In genomic region chr19:4089400-4089908, GRCh38 we compare ENCODE assay signal across 9 cellular contexts. TPM values are rescaled to one million over a fixed set of nuclear protein-coding genes. Genes with fewer than 3 reads are reported as not detected.
DNase-seq lines count a peak whose midpoint lies in the region; ATAC-seq and TF ChIP-seq lines count a peak whose summit lies in the region.
"Had no signal": no experiment of that assay in that cellular context is flagged by ENCODE, and none has a peak within 500 bp of the region (broad histone marks: within the 10 kb centered on the region; RNA-seq: fewer than 3 reads in every experiment).

No MANE protein-coding gene starts in this region.

- no peaks in the 10 kb centered on the region for H3K27me3 Mint-ChIP-seq in CD8-positive, alpha-beta T cell (ENCODE audit: low read depth)
- H3K27me3 Mint-ChIP-seq in nephron progenitor cell (ENCODE audit: low read depth, poor library complexity) = no peaks in the 10 kb centered on the region

- H2AFZ ChIP-seq in MM.1S (ENCODE audit: low read length) = no peak overlapping the region

- peak overlapping the region; percentile 94 for H3K27ac Mint-ChIP-seq in CD8-positive, alpha-beta T cell
- peak overlapping the region; percentile 64 for H3K27ac Mint-ChIP-seq in nephron progenitor cell

- peaks cover 46% of the 10 kb centered on the region for H3K4me1 ChIP-seq in CD8-positive, alpha-beta T cell (ENCODE audit: insufficient read depth, low read length)
- H3K4me1 ChIP-seq in MM.1S (ENCODE audit: low read length) = no peaks in the 10 kb centered on the region

- H3K9ac ChIP-seq in MM.1S (ENCODE audit: low read length) = no peak overlapping the region

- POLR2A ChIA-PET in CD8-positive, alpha-beta T cell (lab: Charles Lee) = interaction anchor here (0.5 to 4.1 kb wide), 8 partner anchors 10 to 104 kb away, joined by 3 to 35 read pairs (median 5); partner anchors contain the start of genes EEF2 and ZBTB7A

- no peaks in the 10 kb centered on the region for H3F3A ChIP-seq in MM.1S (ENCODE audit: insufficient read depth, low read length)

- H3K27me3 ChIP-seq in CD8-positive, alpha-beta T cell (ENCODE audit: insufficient read depth, low read length) = no peaks in the 10 kb centered on the region
- H3K27me3 ChIP-seq in MM.1S (replicated peaks; ENCODE audit: insufficient read depth, low read length) = no peaks in the 10 kb centered on the region

- no peaks in the 10 kb centered on the region for H3K9me2 ChIP-seq in MM.1S (replicated peaks; ENCODE audit: insufficient read depth, low read length)

- no peaks in the 10 kb centered on the region for H3K9me3 ChIP-seq in CD8-positive, alpha-beta T cell (ENCODE audit: low read length)
- no peaks in the 10 kb centered on the region for H3K9me3 ChIP-seq in MM.1S (replicated peaks; ENCODE audit: insufficient read depth, low read length)

- ATAC-seq in CD8-positive, alpha-beta T cell = peak; percentile 38
- ATAC-seq in GM18498 (IDR thresholded peaks at IDR 0.05; ENCODE audit: unreplicated experiment) (no peak), HG03045 (IDR thresholded peaks at IDR 0.05; ENCODE audit: unreplicated experiment) (no peak), HG02571 (IDR thresholded peaks at IDR 0.05; ENCODE audit: unreplicated experiment) (no peak)

- H3K9me3 Mint-ChIP-seq in CD8-positive, alpha-beta T cell = no peaks in the 10 kb centered on the region
- no peaks in the 10 kb centered on the region for H3K9me3 Mint-ChIP-seq in nephron progenitor cell

- H4K20me1 ChIP-seq in MM.1S (ENCODE audit: insufficient read depth, low read length) = no peaks in the 10 kb centered on the region

- no peak for TF ChIP-seq CTCF in CD8-positive, alpha-beta T cell (IDR thresholded peaks at IDR 0.05)
- TF ChIP-seq CTCF in nephron progenitor cell (IDR thresholded peaks at IDR 0.05) (no peak), MM.1S (IDR thresholded peaks at IDR 0.05; ENCODE audit: low read length) (no peak)

- no peak overlapping the region for H3K4me2 ChIP-seq in MM.1S (ENCODE audit: low read depth, low read length)

- H3K36me3 Mint-ChIP-seq in CD8-positive, alpha-beta T cell = peaks cover 8% of the 10 kb centered on the region
- peaks cover 8% of the 10 kb centered on the region for H3K36me3 Mint-ChIP-seq in nephron progenitor cell (ENCODE audit: low read depth)

- intact Hi-C loops in CD8-positive, alpha-beta T cell (cut with DNase I, micrococcal nuclease) = loop anchor here (1.0 to 5.0 kb wide), 5 partner anchors 15 to 48 kb away; partner anchors contain the start of gene ZBTB7A (in 2 of the 2)

- CTCF ChIA-PET in CD8-positive, alpha-beta T cell (lab: Charles Lee) = interaction anchor here (1.0 to 2.4 kb wide), 4 partner anchors 12 to 50 kb away, joined by 3 to 14 read pairs (median 4); no protein-coding TSS in a partner anchor

- H3K79me2 ChIP-seq in MM.1S (ENCODE audit: low read length) = no peaks in the 10 kb centered on the region

- H3K4me1 Mint-ChIP-seq in CD8-positive, alpha-beta T cell (ENCODE audit: low read depth) = peaks cover 44% of the 10 kb centered on the region
- H3K4me1 Mint-ChIP-seq in nephron progenitor cell = peaks cover 8% of the 10 kb centered on the region

- peak overlapping the region; percentile 66 for H3K4me3 Mint-ChIP-seq in CD8-positive, alpha-beta T cell
- H3K4me3 Mint-ChIP-seq in nephron progenitor cell = no peak overlapping the region

- peak overlapping the region; percentile 41 for H3K27ac ChIP-seq in CD8-positive, alpha-beta T cell (ENCODE audit: low read depth, low read length)
- no peak overlapping the region for H3K27ac ChIP-seq in MM.1S (ENCODE audit: low read length)

- DNase-seq in CD8-positive, alpha-beta T cell = peak in 6 of 7 experiments; percentile 35 to 70 (median 46)
- DNase-seq in HUDEP-2 (lab: John Stamatoyannopoulos, UW; ENCODE audit: unreplicated experiment in 76 of 76) = peak in 73 of 76 experiments; percentile 30 to 89 (median 69)
- DNase-seq in activated effector memory CD4-positive, alpha-beta T cell treated with anti-CD3 and anti-CD28 coated beads, Interleukin-2, amount 50 U/mL, for 16 hours = peak; percentile 82
- DNase-seq in nephron progenitor cell = no peak
- DNase-seq in MM.1S = no peak
- DNase-seq: IMR-90 had no signal

- H3K4me3 ChIP-seq in CD8-positive, alpha-beta T cell (ENCODE audit: low read depth, low read length) = no peak overlapping the region
- no peak overlapping the region for H3K4me3 ChIP-seq in MM.1S (ENCODE audit: low read length)

- no peaks in the 10 kb centered on the region for H3K36me3 ChIP-seq in CD8-positive, alpha-beta T cell (ENCODE audit: insufficient read depth, low read length)
- H3K36me3 ChIP-seq in MM.1S (replicated peaks; ENCODE audit: insufficient read depth, low read length) = no peaks in the 10 kb centered on the region

RNA-seq across cellular contexts. Expression of gene ZBTB7A, which starts 22.8 kb away (rescaled TPM):
- total RNA-seq in CD8-positive, alpha-beta T cell = 10 to 100 TPM; 58.2 to 64.5 TPM

RNA-seq across cellular contexts. Expression of gene MAP2K2, which starts 34.5 kb away (rescaled TPM):
- 10 to 100 TPM; 73.9 to 76.8 TPM for total RNA-seq in CD8-positive, alpha-beta T cell

Comparison
In these comparisons a context has a peak if more than half of its experiments do, and no peak if none do; other contexts are left out.
1. DNase-seq: peak in CD8-positive, alpha-beta T cell (6 of 7), HUDEP-2 (73 of 76) and activated effector memory CD4-positive, alpha-beta T cell treated with anti-CD3 and anti-CD28 coated beads, Interleukin-2, amount 50 U/mL, for 16 hours (single experiment); none in nephron progenitor cell (single experiment) and MM.1S (single experiment).